Comparison of ENCODE assay signal across 10 cellular contexts in the genomic region with DNA sequence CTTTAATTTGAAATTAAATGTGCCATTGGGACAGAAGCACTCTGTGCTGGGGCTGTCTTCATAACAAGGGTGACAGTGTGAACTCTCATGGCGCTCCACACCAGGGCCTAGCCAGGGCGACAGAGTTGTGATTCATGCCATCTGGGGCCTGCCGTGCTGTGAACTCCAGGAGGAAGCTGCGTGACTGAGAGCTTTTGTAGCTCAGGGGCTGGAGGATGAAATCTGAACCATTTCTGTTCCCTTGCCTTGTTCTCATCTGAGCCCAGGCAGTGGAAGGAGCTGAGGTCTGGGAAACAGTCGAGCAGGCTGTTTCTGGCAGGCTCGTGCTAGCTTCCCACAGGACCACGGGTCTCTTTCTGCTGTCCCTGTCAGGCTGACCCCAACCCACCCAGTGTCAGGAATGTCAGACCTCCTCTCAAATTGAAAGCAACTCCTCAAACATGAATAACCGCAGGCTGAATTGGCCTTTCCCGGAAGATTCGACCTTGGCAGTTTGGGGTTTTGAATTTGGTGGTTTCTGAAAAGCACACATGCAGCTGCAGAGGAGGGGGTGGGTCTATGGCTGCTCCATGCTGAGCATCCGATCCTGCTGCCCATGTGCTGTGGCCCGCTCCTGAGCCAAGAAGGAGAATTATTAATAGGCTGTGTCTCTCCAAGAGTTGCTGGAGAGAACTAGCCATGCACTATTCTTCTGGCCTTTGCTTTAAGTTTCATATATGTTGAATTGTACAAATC.
A peak's percentile ranks its signal among the peaks of the same experiment; 100 is the strongest.
DNase-seq lines count a peak whose midpoint lies in the region; ATAC-seq and TF ChIP-seq lines count a peak whose summit lies in the region.
"Had no signal": no experiment of that assay in that cellular context is flagged by ENCODE, and none has a peak within 500 bp of the region (broad histone marks: within the 10 kb centered on the region; RNA-seq: fewer than 3 reads in every experiment).

No MANE protein-coding gene starts in this region.

- H3K4me1 Mint-ChIP-seq in T-helper 1 cell treated with Interleukin-12 subunit alpha and Interleukin-12 subunit beta and Interleukin-4 antibody, amounts not matched to agents 30 μg/mL and 1 μg/mL, for 36 hours (ENCODE audit: low read depth): peaks cover 46% of the 10 kb centered on the region
- H3K4me1 Mint-ChIP-seq in natural killer cell: peaks cover 3 to 11% of the 10 kb centered on the region in 2 donors

- no peaks in the 10 kb centered on the region for H3K36me3 ChIP-seq in thyroid gland

- H3K4me1 ChIP-seq in thyroid gland: peaks cover 0 to 11% of the 10 kb centered on the region in 2 donors

- no peak overlapping the region for H3K4me3 ChIP-seq in thyroid gland (replicated peaks in 1 of 3)

- WGBS in thyroid gland, 2 donors: 48 to 54% methylated on average over 9 to 10 of the region's 12 CpGs

- peak overlapping the region; percentile 19 for H3K4me3 Mint-ChIP-seq in T-helper 1 cell treated with Interleukin-12 subunit alpha and Interleukin-12 subunit beta and Interleukin-4 antibody, amounts not matched to agents 30 μg/mL and 1 μg/mL, for 36 hours
- no peak overlapping the region for H3K4me3 Mint-ChIP-seq in natural killer cell

- intact Hi-C loops in thyroid gland (cut with DNase I) (no loop called here), natural killer cell (cut with micrococcal nuclease) (no loop called here)

- no peaks in the 10 kb centered on the region for H3K9me3 ChIP-seq in thyroid gland

- DNase-seq in T-helper 1 cell: no peak
- DNase-seq in brain pericyte (ENCODE audit: low read depth, low spot score): peak; percentile 81
- DNase-seq in left kidney (ENCODE audit: low read depth, low spot score): peak; percentile 82
- peak; percentile 59 to 68 for DNase-seq in thyroid gland
- no peak for DNase-seq in natural killer cell
- no peak for DNase-seq in NCI-H2029 (lab: John Stamatoyannopoulos, UW)
- DNase-seq: ACHN; naive thymus-derived CD4-positive, alpha-beta T cell had no signal

- no peaks in the 10 kb centered on the region for H3K9me3 Mint-ChIP-seq in T-helper 1 cell treated with Interleukin-12 subunit alpha and Interleukin-12 subunit beta and Interleukin-4 antibody, amounts not matched to agents 30 μg/mL and 1 μg/mL, for 36 hours
- H3K9me3 Mint-ChIP-seq in natural killer cell: no peaks in the 10 kb centered on the region
- H3K9me3 Mint-ChIP-seq: naive thymus-derived CD4-positive, alpha-beta T cell had no signal

- peaks cover 1% of the 10 kb centered on the region for H3K36me3 Mint-ChIP-seq in T-helper 1 cell treated with Interleukin-12 subunit alpha and Interleukin-12 subunit beta and Interleukin-4 antibody, amounts not matched to agents 30 μg/mL and 1 μg/mL, for 36 hours (ENCODE audit: low read depth)
- H3K36me3 Mint-ChIP-seq in natural killer cell: no peaks in the 10 kb centered on the region

- no peak for TF ChIP-seq CTCF in thyroid gland (IDR thresholded peaks at IDR 0.05)
- no peak for TF ChIP-seq CTCF in natural killer cell (IDR thresholded peaks at IDR 0.05)

- peak overlapping the region; percentile 87 for H3K27ac Mint-ChIP-seq in T-helper 1 cell treated with Interleukin-12 subunit alpha and Interleukin-12 subunit beta and Interleukin-4 antibody, amounts not matched to agents 30 μg/mL and 1 μg/mL, for 36 hours
- no peak overlapping the region for H3K27ac Mint-ChIP-seq in natural killer cell

- no peak for TF ChIP-seq POLR2A in thyroid gland (IDR thresholded peaks at IDR 0.05)

- ATAC-seq in natural killer cell (no peak), HG02884 (IDR thresholded peaks at IDR 0.05; ENCODE audit: unreplicated experiment) (no peak)
- ATAC-seq: naive thymus-derived CD4-positive, alpha-beta T cell had no signal

- H3K27me3 ChIP-seq in thyroid gland: no peaks in the 10 kb centered on the region

- H3K27me3 Mint-ChIP-seq in T-helper 1 cell treated with Interleukin-12 subunit alpha and Interleukin-12 subunit beta and Interleukin-4 antibody, amounts not matched to agents 30 μg/mL and 1 μg/mL, for 36 hours (ENCODE audit: low read depth): no peaks in the 10 kb centered on the region
- H3K27me3 Mint-ChIP-seq in natural killer cell (ENCODE audit: low read depth in 2 of 2): peaks cover 0 to 2% of the 10 kb centered on the region in 2 donors

- peak overlapping the region in 2 of 3 donors; percentile 0 to 29 for H3K27ac ChIP-seq in thyroid gland

Comparison
In these comparisons a context has a peak if more than half of its experiments do, and no peak if none do; other contexts are left out.
1. DNase-seq: peak in brain pericyte (single experiment), left kidney (single experiment) and thyroid gland (2 of 2); none in T-helper 1 cell (0 of 5), natural killer cell (single experiment) and NCI-H2029 (single experiment).